Comparison of ENCODE assay signal across 8 cellular contexts in the genomic region with DNA sequence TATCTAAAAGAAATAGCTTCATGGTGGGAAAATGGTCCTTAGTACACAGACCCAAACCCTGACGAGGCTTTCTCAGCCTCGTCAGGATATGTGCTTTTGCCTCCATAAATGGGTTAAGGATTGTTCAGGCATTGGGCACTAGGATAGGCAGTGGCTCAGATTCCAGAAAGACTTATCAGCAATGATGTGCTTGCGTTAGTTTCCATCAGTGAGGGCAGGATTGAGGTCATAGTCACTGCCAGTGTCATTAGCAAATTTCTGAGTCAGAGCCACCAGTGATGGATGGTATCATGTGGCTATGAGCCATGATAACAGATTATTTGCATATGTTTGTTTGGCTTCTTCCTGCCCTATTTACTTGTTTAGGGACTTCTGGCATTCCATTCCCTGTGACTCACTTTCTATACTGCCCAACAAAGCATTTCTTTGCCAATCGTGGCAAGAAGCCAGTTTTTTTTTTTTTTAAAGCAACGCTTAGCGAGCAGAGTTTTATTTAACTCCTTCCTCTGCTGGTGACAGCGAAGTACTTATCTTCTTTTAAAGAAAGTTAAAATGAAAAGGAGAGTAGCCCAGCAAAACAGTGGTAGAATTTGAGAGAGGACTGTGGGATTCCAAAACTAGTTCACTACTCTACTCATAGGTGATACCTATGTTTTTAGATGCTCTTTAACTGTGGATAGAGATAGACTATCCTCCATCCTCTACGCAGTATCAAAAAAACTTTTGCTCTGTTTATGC. TPM values are rescaled to one million over a fixed set of nuclear protein-coding genes. Genes with fewer than 3 reads are reported as not detected.
A peak's percentile ranks its signal among the peaks of the same experiment; 100 is the strongest.
DNase-seq lines count a peak whose midpoint lies in the region; ATAC-seq, FAIRE-seq and TF ChIP-seq lines count a peak whose summit lies in the region.

No MANE protein-coding gene starts in this region.

- no peak overlapping the region for H2BK5ac ChIP-seq in neuronal stem cell (ENCODE audit: low read length)

- ATAC-seq in GM21786 (IDR thresholded peaks at IDR 0.05; ENCODE audit: unreplicated experiment) (peak; percentile 62), HG02678 (IDR thresholded peaks at IDR 0.05; ENCODE audit: unreplicated experiment) (no peak)

- FAIRE-seq in A204.1 (lab: Jason Lieb, UNC): peak; percentile 82

- H3K36me3 ChIP-seq in fibroblast of lung (ENCODE audit: control insufficient read depth, insufficient read depth, low read length): no peaks in the 10 kb centered on the region
- no peaks in the 10 kb centered on the region for H3K36me3 ChIP-seq in neuronal stem cell (replicated peaks in 1 of 2; ENCODE audit: control insufficient read depth in 2 of 2, insufficient read depth in 2 of 2, low read length in 2 of 2)

- no peak overlapping the region for H3K23ac ChIP-seq in neuronal stem cell (ENCODE audit: low read depth, low read length, poor library complexity)

- no peaks in the 10 kb centered on the region for H4K20me1 ChIP-seq in fibroblast of lung (ENCODE audit: control insufficient read depth, extremely low read depth, insufficient read depth, low read length)

- H4K8ac ChIP-seq in neuronal stem cell (ENCODE audit: low read depth, low read length): no peak overlapping the region

- H3K4me3 ChIP-seq in fibroblast of lung (replicated peaks in 1 of 4; ENCODE audit: control extremely low read depth in 1 of 4, insufficient read depth in 1 of 4, low read depth in 3 of 4, low read length in 4 of 4) (peak overlapping the region in 2 of 4 experiments; percentile 27), neuronal stem cell (ENCODE audit: low read length in 2 of 2) (no peak overlapping the region)

- H3K18ac ChIP-seq in neuronal stem cell (ENCODE audit: low read length): no peak overlapping the region

- H2BK12ac ChIP-seq in neuronal stem cell (ENCODE audit: low read length): no peak overlapping the region

- H2AFZ ChIP-seq in fibroblast of lung (ENCODE audit: low read length): no peak overlapping the region
- H2AFZ ChIP-seq in neuronal stem cell (ENCODE audit: low read length): peak overlapping the region; percentile 68

- H3K79me1 ChIP-seq in neuronal stem cell (ENCODE audit: low read depth, low read length): no peaks in the 10 kb centered on the region

- peak overlapping the region; percentile 91 for H3K27ac ChIP-seq in fibroblast of lung (ENCODE audit: insufficient read depth, low read length)
- no peak overlapping the region for H3K27ac ChIP-seq in neuronal stem cell (replicated peaks; ENCODE audit: low read length)

- H3K27me3 ChIP-seq in fibroblast of lung (ENCODE audit: control insufficient read depth, insufficient read depth, low read length) (no peaks in the 10 kb centered on the region), neuronal stem cell (ENCODE audit: control insufficient read depth in 3 of 3, insufficient read depth in 3 of 3, low read depth in 1 of 3, low read length in 3 of 3) (no peaks in the 10 kb centered on the region)

- TF ChIP-seq CTCF in fibroblast of lung (conservative IDR thresholded peaks at IDR 0.05 in 1 of 2, IDR thresholded peaks at IDR 0.05 in 1 of 2; ENCODE audit: low read depth in 1 of 2, low read length in 2 of 2): no peak

- no peak overlapping the region for H3K14ac ChIP-seq in neuronal stem cell (ENCODE audit: low read length)

- peak; percentile 71 for DNase-seq in OCI-M1 (lab: John Stamatoyannopoulos, UW)
- peak; percentile 98 for DNase-seq in fibroblast of lung (ENCODE audit: low read depth in 2 of 2)
- DNase-seq in neuronal stem cell (ENCODE audit: low spot score): no peak
- no peak for DNase-seq in activated CD4-positive, alpha-beta T cell treated with anti-CD3 and anti-CD28 coated beads, Interleukin-2, amount 50 U/mL, for 1 hour
- no peak for DNase-seq in stimulated activated CD4-positive, alpha-beta T cell treated with anti-CD3 and anti-CD28 coated beads, Interleukin-2, amount 100 ng/mL, for 48 hours

- no peak overlapping the region for H3K9ac ChIP-seq in fibroblast of lung (ENCODE audit: insufficient read depth, low read length)
- no peak overlapping the region for H3K9ac ChIP-seq in neuronal stem cell (ENCODE audit: low read depth, low read length, poor library complexity)

- H3K4me2 ChIP-seq in fibroblast of lung (ENCODE audit: extremely low read depth, insufficient read depth, low read length) (peak overlapping the region; percentile 75), neuronal stem cell (ENCODE audit: insufficient read depth, low read length, poor library complexity, severe bottlenecking) (no peak overlapping the region)

- H3K4ac ChIP-seq in neuronal stem cell (ENCODE audit: low read length): no peak overlapping the region

- H3K4me1 ChIP-seq in fibroblast of lung (ENCODE audit: control insufficient read depth, extremely low read depth, insufficient read depth, low read length) (peaks cover 24% of the 10 kb centered on the region), neuronal stem cell (ENCODE audit: control insufficient read depth in 2 of 2, insufficient read depth in 1 of 2, low read depth in 1 of 2, low read length in 2 of 2) (peaks cover 4 to 6% of the 10 kb centered on the region in 2 donors)

- no peak overlapping the region for H2BK15ac ChIP-seq in neuronal stem cell (ENCODE audit: low read length)

- H4K91ac ChIP-seq in neuronal stem cell (ENCODE audit: low read depth, low read length, poor library complexity): no peak overlapping the region

- no peak overlapping the region for H2BK120ac ChIP-seq in neuronal stem cell (ENCODE audit: low read depth, low read length)

- H3K9me3 ChIP-seq in fibroblast of lung (ENCODE audit: control insufficient read depth, insufficient read depth, low read depth, low read length) (no peaks in the 10 kb centered on the region), neuronal stem cell (replicated peaks in 1 of 2; ENCODE audit: control insufficient read depth in 2 of 2, insufficient read depth in 1 of 2, low read depth in 1 of 2, low read length in 2 of 2) (no peaks in the 10 kb centered on the region)

- H2AK5ac ChIP-seq in neuronal stem cell (ENCODE audit: low read depth, low read length): no peak overlapping the region

- no peaks in the 10 kb centered on the region for H3K79me2 ChIP-seq in fibroblast of lung (ENCODE audit: control insufficient read depth, insufficient read depth, low read length)

- no CpG with 5 or more reads among the region's 8 CpGs for WGBS in neuronal stem cell (ENCODE audit: extremely low coverage in 2 of 2, insufficient read length in 2 of 2, insufficient replicate concordance in 1 of 2), 2 donors

RNA-seq across cellular contexts. Expression of a gene that starts 44.4 kb away (rescaled TPM):
- total RNA-seq in fibroblast of lung: under 0.01 and 1.2 TPM in 2 replicates
- polyA plus RNA-seq in fibroblast of lung: 0.77 and 1.9 TPM in 2 replicates
- 0.68 and 1.6 TPM in 2 replicates for polyA plus RNA-seq in fibroblast of lung (2012)
- 0.90 and 2.8 TPM in 2 replicates for polyA minus RNA-seq in fibroblast of lung (ENCODE audit: low replicate concordance)
- polyA plus RNA-seq in neuronal stem cell (2013, experiment 1 of 2): 0.01 TPM
- 0.01 TPM for polyA plus RNA-seq in neuronal stem cell (2013, experiment 2 of 2)

Comparison
In these comparisons a context has a peak if more than half of its experiments do, and no peak if none do; other contexts are left out.
1. DNase-seq: peak in OCI-M1 (single experiment) and fibroblast of lung (2 of 2); none in neuronal stem cell (single experiment), activated CD4-positive, alpha-beta T cell treated with anti-CD3 and anti-CD28 coated beads, Interleukin-2, amount 50 U/mL, for 1 hour (single experiment) and stimulated activated CD4-positive, alpha-beta T cell treated with anti-CD3 and anti-CD28 coated beads, Interleukin-2, amount 100 ng/mL, for 48 hours (0 of 2).